In genomic region chr15:80990955-80991354, GRCh38 we compare ENCODE assay signal across 10 cellular contexts. TPM values are rescaled to one million over a fixed set of nuclear protein-coding genes. Genes with fewer than 3 reads are reported as not detected.
DNase-seq lines count a peak whose midpoint lies in the region; ATAC-seq and TF ChIP-seq lines count a peak whose summit lies in the region.
"Had no signal": no experiment of that assay in that cellular context is flagged by ENCODE, and none has a peak within 500 bp of the region (broad histone marks: within the 10 kb centered on the region; RNA-seq: fewer than 3 reads in every experiment).

No MANE protein-coding gene starts in this region.

- H2AFZ ChIP-seq in OCI-LY3 (ENCODE audit: low read depth, low read length) = peak overlapping the region; percentile 4; the same call in 1 of the 2 replicates
- H2AFZ ChIP-seq in PC-3 (ENCODE audit: low read length) = no peak overlapping the region

- TF ChIP-seq POLR2A in esophagus muscularis mucosa (IDR thresholded peaks at IDR 0.05; ENCODE audit: low read depth) = no peak

- BruUV-seq in PC-3 (replicated peaks; lab: Mats Ljungman, UMichigan) = no TSS peak

- H3F3A ChIP-seq in PC-3 (ENCODE audit: low read length, unreplicated experiment) = no peaks in the 10 kb centered on the region

- peak overlapping the region; percentile 10 to 99 (median 81) for H3K27ac Mint-ChIP-seq in CD4-positive, CD25-positive, alpha-beta regulatory T cell

- H3K9ac ChIP-seq in OCI-LY3 (ENCODE audit: low read length) (no peak overlapping the region), rectal smooth muscle tissue (ENCODE audit: low read length) (no peak overlapping the region), PC-3 (ENCODE audit: low read length) (no peak overlapping the region)

- H3K79me2 ChIP-seq in OCI-LY3 (ENCODE audit: low read length) = peaks cover 36% of the 10 kb centered on the region
- peaks cover 36% of the 10 kb centered on the region for H3K79me2 ChIP-seq in PC-3 (ENCODE audit: low read length)

- peak overlapping the region; percentile 56 to 99 (median 84) for H3K4me3 Mint-ChIP-seq in CD4-positive, CD25-positive, alpha-beta regulatory T cell

- H3K27me3 ChIP-seq in CD4-positive, CD25-positive, alpha-beta regulatory T cell (ENCODE audit: control insufficient read depth, insufficient read depth, low read length) = no peaks in the 10 kb centered on the region
- H3K27me3 ChIP-seq in OCI-LY3 (ENCODE audit: low read depth, low read length) (no peaks in the 10 kb centered on the region), esophagus muscularis mucosa (no peaks in the 10 kb centered on the region), rectal smooth muscle tissue (ENCODE audit: control insufficient read depth, insufficient read depth, low read length) (no peaks in the 10 kb centered on the region), PC-3 (ENCODE audit: low read length) (no peaks in the 10 kb centered on the region)

- H3K9me3 ChIP-seq in CD4-positive, CD25-positive, alpha-beta regulatory T cell (ENCODE audit: control insufficient read depth in 2 of 2, low read length in 2 of 2) = no peaks in the 10 kb centered on the region
- H3K9me3 ChIP-seq in OCI-LY3 (ENCODE audit: insufficient read depth, low read length) = no peaks in the 10 kb centered on the region
- no peaks in the 10 kb centered on the region for H3K9me3 ChIP-seq in esophagus muscularis mucosa
- no peaks in the 10 kb centered on the region for H3K9me3 ChIP-seq in PC-3 (ENCODE audit: low read length)

- POLR2A ChIA-PET in PC-3 (lab: Charles Lee; ENCODE audit: unreplicated experiment) = no interaction called here

- H3K9me3 Mint-ChIP-seq in CD4-positive, CD25-positive, alpha-beta regulatory T cell = peaks cover 0 to 2% (median 0%) of the 10 kb centered on the region in 7 donors

- H4K20me1 ChIP-seq in OCI-LY3 (ENCODE audit: insufficient read depth, low read length) (peaks cover 21% of the 10 kb centered on the region), PC-3 (ENCODE audit: low read length) (peaks cover 22% of the 10 kb centered on the region; the same call in 1 of the 2 replicates)

- TF ChIP-seq EP300 in esophagus muscularis mucosa (IDR thresholded peaks at IDR 0.05) = no peak

- H3K4me3 ChIP-seq in CD4-positive, CD25-positive, alpha-beta regulatory T cell (ENCODE audit: low read depth, low read length) = peak overlapping the region; percentile 22
- no peak overlapping the region for H3K4me3 ChIP-seq in OCI-LY3 (ENCODE audit: low read length)
- no peak overlapping the region for H3K4me3 ChIP-seq in esophagus muscularis mucosa
- no peak overlapping the region for H3K4me3 ChIP-seq in rectal smooth muscle tissue (ENCODE audit: low read length)
- H3K4me3 ChIP-seq in PC-3 (ENCODE audit: low read length) = no peak overlapping the region

- no peaks in the 10 kb centered on the region for H3K27me3 Mint-ChIP-seq in CD4-positive, CD25-positive, alpha-beta regulatory T cell

- peaks cover 51% of the 10 kb centered on the region for H3K4me1 ChIP-seq in CD4-positive, CD25-positive, alpha-beta regulatory T cell (ENCODE audit: control insufficient read depth, insufficient read depth, low read length, poor library complexity, severe bottlenecking)
- H3K4me1 ChIP-seq in OCI-LY3 (ENCODE audit: low read length) (peaks cover 39% of the 10 kb centered on the region), esophagus muscularis mucosa (peaks cover 45 to 52% (median 49%) of the 10 kb centered on the region in 4 donors), rectal smooth muscle tissue (ENCODE audit: control insufficient read depth, insufficient read depth, low read length) (peaks cover 13% of the 10 kb centered on the region), PC-3 (ENCODE audit: insufficient read depth, low read length) (peaks cover 28% of the 10 kb centered on the region)

- intact Hi-C loops in esophagus muscularis mucosa (cut with DNase I) (loop anchor here (10.0 kb wide), 2 partner anchors 334 to 1054 kb away; partner anchors contain the start of genes MEX3B and STARD5), PC-3 (cut with micrococcal nuclease) (no loop called here)

- no peak for ATAC-seq in CD4-positive, CD25-positive, alpha-beta regulatory T cell (ENCODE audit: low read depth in 2 of 2)
- no peak for ATAC-seq in PC-3

- peaks cover 31 to 65% (median 46%) of the 10 kb centered on the region in 4 donors for H3K4me1 Mint-ChIP-seq in CD4-positive, CD25-positive, alpha-beta regulatory T cell

- peak in 1 of 3 donors; percentile 51 for DNase-seq in CD4-positive, CD25-positive, alpha-beta regulatory T cell
- DNase-seq in esophagus muscularis mucosa (ENCODE audit: extremely low spot score) (no peak), DMS53 (lab: John Stamatoyannopoulos, UW) (no peak), PC-3 (no peak), SIG-M5 (lab: John Stamatoyannopoulos, UW) (no peak)
- no peak for DNase-seq in activated CD4-positive, alpha-beta T cell treated with anti-CD3 and anti-CD28 coated beads, Interleukin-2, amount 50 U/mL, for 1 hour
- DNase-seq: NCI-H748 treated with DMSO at 0.1 percent for 48 hours, T-helper 9 cell had no signal

- TF ChIP-seq CTCF in OCI-LY3 (IDR thresholded peaks at IDR 0.05; ENCODE audit: low read depth, low read length) (no peak), esophagus muscularis mucosa (IDR thresholded peaks at IDR 0.05) (no peak), PC-3 (conservative IDR thresholded peaks at IDR 0.05; ENCODE audit: low read depth, low read length) (no peak)

- peaks cover 9% of the 10 kb centered on the region for H3K36me3 Mint-ChIP-seq in CD4-positive, CD25-positive, alpha-beta regulatory T cell

- CTCF ChIA-PET in PC-3 (lab: Charles Lee) = no interaction called here

- peak overlapping the region; percentile 82 for H3K27ac ChIP-seq in CD4-positive, CD25-positive, alpha-beta regulatory T cell (ENCODE audit: insufficient read depth, low read length, poor library complexity, severe bottlenecking)
- H3K27ac ChIP-seq in OCI-LY3 (ENCODE audit: low read length) = no peak overlapping the region
- peak overlapping the region; percentile 87 to 89 (median 89) for H3K27ac ChIP-seq in esophagus muscularis mucosa (replicated peaks in 1 of 4)
- H3K27ac ChIP-seq in rectal smooth muscle tissue (ENCODE audit: low read depth, low read length) = peak overlapping the region; percentile 61
- no peak overlapping the region for H3K27ac ChIP-seq in PC-3 (ENCODE audit: low read length)

- no peaks in the 10 kb centered on the region for H3K36me3 ChIP-seq in CD4-positive, CD25-positive, alpha-beta regulatory T cell (ENCODE audit: control insufficient read depth, insufficient read depth, low read length)
- H3K36me3 ChIP-seq in OCI-LY3 (replicated peaks; ENCODE audit: low read depth, low read length) (peaks cover 18% of the 10 kb centered on the region), esophagus muscularis mucosa (no peaks in the 10 kb centered on the region), rectal smooth muscle tissue (ENCODE audit: control insufficient read depth, insufficient read depth, low read length) (no peaks in the 10 kb centered on the region), PC-3 (ENCODE audit: low read depth, low read length) (no peaks in the 10 kb centered on the region; the same call in 1 of the 2 replicates)

- 79% methylated on average over 1 of the region's 1 CpG for WGBS in esophagus muscularis mucosa

- H3K9me2 ChIP-seq in PC-3 (replicated peaks; ENCODE audit: low read length) = no peaks in the 10 kb centered on the region

- H3K4me2 ChIP-seq in OCI-LY3 (ENCODE audit: low read length) (peak overlapping the region; percentile 94), PC-3 (ENCODE audit: low read length) (no peak overlapping the region)

RNA-seq across cellular contexts. Expression of gene MESD, which starts 1.3 kb away (rescaled TPM):
- 18.4 TPM for total RNA-seq in CD4-positive, CD25-positive, alpha-beta regulatory T cell
- polyA plus RNA-seq in CD4-positive, CD25-positive, alpha-beta regulatory T cell = 10 to 100 TPM; 28.7 to 34.1 (median 31.3) TPM
- total RNA-seq in esophagus muscularis mucosa = 10 to 100 TPM; 14.1 to 17.4 (median 14.5) TPM
- 21.1 and 21.2 TPM in 2 replicates for total RNA-seq in PC-3 (2014; rRNA removed)

RNA-seq across cellular contexts. Expression of gene TLNRD1, which starts 9.8 kb away (rescaled TPM):
- 17.7 TPM for total RNA-seq in CD4-positive, CD25-positive, alpha-beta regulatory T cell
- polyA plus RNA-seq in CD4-positive, CD25-positive, alpha-beta regulatory T cell = 1 to 10 TPM; 3.1 to 5.7 (median 4.5) TPM
- total RNA-seq in esophagus muscularis mucosa (10 to 100 TPM; 15.8 to 45.7 (median 33.1) TPM), PC-3 (2014; rRNA removed) (17.8 and 29.9 TPM in 2 replicates)

Comparison
In these comparisons a context has a peak if more than half of its experiments do, and no peak if none do; other contexts are left out.
1. H3K27ac ChIP-seq: peak in CD4-positive, CD25-positive, alpha-beta regulatory T cell (single experiment), esophagus muscularis mucosa (4 of 4) and rectal smooth muscle tissue (single experiment); none in OCI-LY3 (single experiment) and PC-3 (single experiment).